19 cellular contexts compared by ENCODE assay signal in the genomic region with DNA sequence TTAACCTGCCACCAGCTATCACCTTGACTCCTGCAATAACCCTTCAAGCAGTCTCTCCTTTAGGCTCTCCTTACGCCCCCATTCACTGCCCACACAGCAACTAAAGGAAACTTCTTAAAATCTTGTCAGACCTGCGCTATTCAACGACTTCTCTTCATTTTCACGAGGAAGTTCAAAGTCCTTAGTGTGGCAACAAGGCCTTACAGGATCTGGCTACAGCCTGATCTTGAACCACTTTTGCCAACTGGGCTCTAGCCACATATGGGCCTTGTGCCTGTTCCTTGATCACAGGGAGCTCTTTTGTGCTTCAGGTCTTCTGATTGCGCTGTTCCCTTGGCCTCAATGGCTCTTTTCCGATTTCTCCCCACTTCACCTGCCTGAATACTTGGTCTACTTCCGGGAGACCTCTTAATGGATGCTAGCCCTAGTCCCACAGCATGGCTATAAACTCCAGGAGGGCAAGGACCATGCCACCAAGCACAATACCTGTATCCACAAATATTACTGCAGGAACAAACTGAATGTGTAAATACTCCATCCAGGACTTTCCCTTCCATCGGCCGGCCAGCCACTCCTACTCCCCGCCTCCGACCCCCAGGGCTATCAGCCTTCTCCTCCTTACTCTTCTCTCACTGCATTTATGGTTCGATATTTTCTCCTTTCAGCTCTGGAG. TPM values are rescaled to one million over a fixed set of nuclear protein-coding genes. Genes with fewer than 3 reads are reported as not detected.
A peak's percentile ranks its signal among the peaks of the same experiment; 100 is the strongest.
DNase-seq lines count a peak whose midpoint lies in the region; ATAC-seq, FAIRE-seq and TF ChIP-seq lines count a peak whose summit lies in the region.
"Had no signal": no experiment of that assay in that cellular context is flagged by ENCODE, and none has a peak within 500 bp of the region (broad histone marks: within the 10 kb centered on the region; RNA-seq: fewer than 3 reads in every experiment).

No MANE protein-coding gene starts in this region.

- peak overlapping the region; percentile 9 for H3K4me3 Mint-ChIP-seq in activated CD4-positive, alpha-beta T cell treated with anti-CD3 and anti-CD28 coated beads for 36 hours
- no peak overlapping the region for H3K4me3 Mint-ChIP-seq in dendritic cell treated with granulocyte-macrophage colony-stimulating factor and Interleukin-4, amounts not matched to agents 40 ng/mL and 50 ng/mL, for 4 days
- peak overlapping the region; percentile 54 for H3K4me3 Mint-ChIP-seq in neural progenitor cell

- H3K9ac ChIP-seq in neural progenitor cell, result no peak overlapping the region

- CTCF ChIA-PET in activated CD4-positive, alpha-beta T cell treated with anti-CD3 and anti-CD28 coated beads for 36 hours (lab: Charles Lee), result interaction anchor here (1.2 kb wide), 2 partner anchors 35 to 283 kb away, joined by 3 read pairs; no protein-coding TSS in a partner anchor

- H3K9me3 ChIP-seq in neural progenitor cell (ENCODE audit: low read depth), result no peaks in the 10 kb centered on the region
- H3K9me3 ChIP-seq: A549, SJSA1, uterus had no signal

- H3K79me2 ChIP-seq in neural progenitor cell (ENCODE audit: low read depth), result peaks cover 24% of the 10 kb centered on the region

- peaks cover 23% of the 10 kb centered on the region for H3K4me1 ChIP-seq in neural progenitor cell

- no peaks in the 10 kb centered on the region for H3K27me3 ChIP-seq in neural progenitor cell
- H3K27me3 ChIP-seq: SJSA1, uterus had no signal

- DNase-seq in activated CD4-positive, alpha-beta T cell treated with anti-CD3 and anti-CD28 coated beads for 36 hours, result no peak
- DNase-seq in activated CD4-positive, alpha-beta T cell treated with anti-CD3 and anti-CD28 coated beads, Interleukin-2, amount 50 U/mL, for 1 hour, result no peak
- DNase-seq in NAMALWA (ENCODE audit: low spot score) (peak; percentile 23), neural progenitor cell (ENCODE audit: low spot score) (no peak), H54 (ENCODE audit: insufficient read length, low spot score) (no peak), DMS153 (lab: John Stamatoyannopoulos, UW) (no peak)
- DNase-seq: activated CD4-positive, CD25-positive, alpha-beta regulatory T cell; activated naive CD4-positive, alpha-beta T cell treated with anti-CD3 and anti-CD28 coated beads, Interleukin-2, amount 50 U/mL, for 16 hours; cortex of kidney; left cardiac atrium; NCI-H1436 treated with DMSO at 0.1 percent for 48 hours; occipital lobe; stimulated activated CD4-positive, alpha-beta T cell treated with anti-CD3 and anti-CD28 coated beads, Interleukin-12 subunit alpha, Interleukin-12 subunit beta, amount 100 ng/mL, for 4 hours had no signal

- no peak for FAIRE-seq in H54 (lab: Jason Lieb, UNC)
- FAIRE-seq: A549, GM12878 had no signal

- H3K4me1 Mint-ChIP-seq in activated CD4-positive, alpha-beta T cell treated with anti-CD3 and anti-CD28 coated beads for 36 hours, result peaks cover 22% of the 10 kb centered on the region
- H3K4me1 Mint-ChIP-seq in dendritic cell treated with granulocyte-macrophage colony-stimulating factor and Interleukin-4, amounts not matched to agents 40 ng/mL and 50 ng/mL, for 4 days (ENCODE audit: low read depth), result peaks cover 42% of the 10 kb centered on the region
- H3K4me1 Mint-ChIP-seq in neural progenitor cell, result peaks cover 42% of the 10 kb centered on the region

- H3K27me3 Mint-ChIP-seq in activated CD4-positive, alpha-beta T cell treated with anti-CD3 and anti-CD28 coated beads for 36 hours, result no peaks in the 10 kb centered on the region
- H3K27me3 Mint-ChIP-seq in dendritic cell treated with granulocyte-macrophage colony-stimulating factor and Interleukin-4, amounts not matched to agents 40 ng/mL and 50 ng/mL, for 4 days, result no peaks in the 10 kb centered on the region
- H3K27me3 Mint-ChIP-seq in neural progenitor cell (ENCODE audit: insufficient read depth, low read depth), result peaks cover 4% of the 10 kb centered on the region

- TF ChIP-seq POLR2A in H54 (IDR thresholded peaks at IDR 0.05; ENCODE audit: low read depth, low read length), result no peak

- H3K36me3 ChIP-seq in neural progenitor cell, result no peaks in the 10 kb centered on the region
- H3K36me3 ChIP-seq: SJSA1, uterus had no signal

- H3F3A ChIP-seq in neural progenitor cell (ENCODE audit: low read depth), result peaks cover 21% of the 10 kb centered on the region

- H4K20me1 ChIP-seq in neural progenitor cell (ENCODE audit: low read depth), result peaks cover 9% of the 10 kb centered on the region

- H3K9me3 Mint-ChIP-seq in activated CD4-positive, alpha-beta T cell treated with anti-CD3 and anti-CD28 coated beads for 36 hours (ENCODE audit: low read depth), result no peaks in the 10 kb centered on the region
- H3K9me3 Mint-ChIP-seq in dendritic cell treated with granulocyte-macrophage colony-stimulating factor and Interleukin-4, amounts not matched to agents 40 ng/mL and 50 ng/mL, for 4 days, result no peaks in the 10 kb centered on the region
- no peaks in the 10 kb centered on the region for H3K9me3 Mint-ChIP-seq in neural progenitor cell

- POLR2A ChIA-PET in activated CD4-positive, alpha-beta T cell treated with anti-CD3 and anti-CD28 coated beads for 36 hours (lab: Charles Lee), result no interaction called here

- no peaks in the 10 kb centered on the region for H3K36me3 Mint-ChIP-seq in activated CD4-positive, alpha-beta T cell treated with anti-CD3 and anti-CD28 coated beads for 36 hours (ENCODE audit: low read depth)
- H3K36me3 Mint-ChIP-seq in dendritic cell treated with granulocyte-macrophage colony-stimulating factor and Interleukin-4, amounts not matched to agents 40 ng/mL and 50 ng/mL, for 4 days (ENCODE audit: low read depth), result peaks cover 19% of the 10 kb centered on the region
- peaks cover 4% of the 10 kb centered on the region for H3K36me3 Mint-ChIP-seq in neural progenitor cell

- H2AFZ ChIP-seq in neural progenitor cell (replicated peaks), result no peak overlapping the region

- no peak overlapping the region for H3K27ac ChIP-seq in neural progenitor cell
- H3K27ac ChIP-seq: A549, SJSA1 had no signal

- ATAC-seq in activated CD4-positive, alpha-beta T cell treated with anti-CD3 and anti-CD28 coated beads for 36 hours, result no peak
- no peak for ATAC-seq in esophagus mucosa
- ATAC-seq: A549, GM12878, left cardiac atrium had no signal

- TF ChIP-seq CTCF in neural progenitor cell (IDR thresholded peaks at IDR 0.05), result no peak

- intact Hi-C loops in activated CD4-positive, alpha-beta T cell treated with anti-CD3 and anti-CD28 coated beads for 36 hours (cut with DNase I, micrococcal nuclease), result loop anchor here (5.0 kb wide), 2 partner anchors 35 to 1770 kb away; partner anchors contain the start of gene MAD2L2 (in 1 of the 2)
- intact Hi-C loops in dendritic cell treated with granulocyte-macrophage colony-stimulating factor and Interleukin-4, amounts not matched to agents 40 ng/mL and 50 ng/mL, for 4 days (cut with micrococcal nuclease), result no loop called here

- no peak overlapping the region for H3K4me2 ChIP-seq in neural progenitor cell

- peak overlapping the region; percentile 51 for H3K27ac Mint-ChIP-seq in activated CD4-positive, alpha-beta T cell treated with anti-CD3 and anti-CD28 coated beads for 36 hours
- peak overlapping the region; percentile 60 for H3K27ac Mint-ChIP-seq in dendritic cell treated with granulocyte-macrophage colony-stimulating factor and Interleukin-4, amounts not matched to agents 40 ng/mL and 50 ng/mL, for 4 days
- peak overlapping the region; percentile 1 for H3K27ac Mint-ChIP-seq in neural progenitor cell

- H3K4me3 ChIP-seq in neural progenitor cell, result no peak overlapping the region
- H3K4me3 ChIP-seq: A549, GM12878, SJSA1, uterus had no signal

RNA-seq across cellular contexts. Expression of gene CTNNBIP1, which starts 2.3 kb away (rescaled TPM):
- 10 to 100 TPM in 1 of 2 experiments, 1 to 10 TPM in 1; 7.5 to 11.0 TPM for total RNA-seq in activated CD4-positive, alpha-beta T cell treated with anti-CD3 and anti-CD28 coated beads for 36 hours
- 68.8 and 96.0 TPM in 2 replicates for total RNA-seq in neural progenitor cell (ENCODE audit: low replicate concordance)
- 175 TPM for total RNA-seq in esophagus mucosa

RNA-seq across cellular contexts. Expression of gene LZIC, which starts 30.8 kb away (rescaled TPM):
- total RNA-seq in activated CD4-positive, alpha-beta T cell treated with anti-CD3 and anti-CD28 coated beads for 36 hours, result 10 to 100 TPM; 23.4 to 32.0 TPM
- 37.0 and 60.6 TPM in 2 replicates for total RNA-seq in neural progenitor cell (ENCODE audit: low replicate concordance)
- 24.6 TPM for total RNA-seq in esophagus mucosa

RNA-seq across cellular contexts. Expression of gene NMNAT1, which starts 30.9 kb away (rescaled TPM):
- total RNA-seq in activated CD4-positive, alpha-beta T cell treated with anti-CD3 and anti-CD28 coated beads for 36 hours, result 1 to 10 TPM; 7.3 to 8.5 TPM
- 9.4 and 14.6 TPM in 2 replicates for total RNA-seq in neural progenitor cell (ENCODE audit: low replicate concordance)
- total RNA-seq in esophagus mucosa, result 8.1 TPM

Comparison
In these comparisons a context has a peak if more than half of its experiments do, and no peak if none do; other contexts are left out.
1. H3K27ac Mint-ChIP-seq: peak in every context shown above with its lines; median percentile 60 in dendritic cell treated with granulocyte-macrophage colony-stimulating factor and Interleukin-4, amounts not matched to agents 40 ng/mL and 50 ng/mL, for 4 days; 51 in activated CD4-positive, alpha-beta T cell treated with anti-CD3 and anti-CD28 coated beads for 36 hours; 1 in neural progenitor cell.